1 cellular context compared by ENCODE assay signal in the genomic region with DNA sequence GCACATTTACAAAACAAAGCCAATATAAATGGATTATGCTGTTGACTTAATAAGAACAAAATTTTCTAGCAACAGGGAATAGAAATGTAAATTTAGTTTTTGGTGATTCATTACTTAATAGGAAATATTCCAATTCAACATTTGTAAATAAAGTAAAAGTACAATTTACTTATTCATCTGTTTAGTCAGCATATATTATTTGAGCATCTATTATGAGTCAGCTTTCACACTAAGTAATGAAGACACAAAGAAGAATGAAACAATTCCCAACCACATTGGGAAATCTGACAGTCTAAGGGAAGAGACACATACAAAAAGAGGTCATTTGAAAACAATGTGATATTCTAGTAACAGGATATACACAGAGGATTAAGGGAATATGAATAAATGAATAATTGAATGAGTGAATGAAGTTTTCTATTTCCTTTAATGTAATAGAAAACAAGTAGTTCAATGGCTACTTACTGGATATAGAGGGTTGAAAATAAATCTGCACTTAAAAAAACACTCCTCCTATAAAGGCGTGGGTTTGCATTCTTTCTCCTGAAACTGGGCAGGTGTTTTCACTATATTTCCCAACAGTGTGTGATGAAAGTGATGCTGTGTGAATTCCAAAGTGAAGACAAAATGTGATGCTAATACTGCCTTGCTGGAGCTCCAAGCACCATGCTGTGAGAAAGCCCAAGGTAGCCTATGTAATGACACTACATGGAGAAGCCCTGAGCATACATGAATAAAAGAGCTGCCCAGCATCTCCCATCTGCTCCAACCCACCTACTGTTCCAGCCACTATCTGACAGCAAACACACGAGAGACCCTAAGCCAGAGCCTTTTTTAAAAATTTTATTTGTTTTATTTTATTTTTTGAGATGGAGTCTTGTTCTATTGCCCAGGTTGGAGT.
TF ChIP-seq lines count a peak whose summit lies in the region.

No MANE protein-coding gene starts in this region.

TF ChIP-seq in HepG2, 621 proteins besides CTCF, POLR2A, EP300 and RAD21 (continued from another document):
- TF ChIP-seq, protein P1, sequence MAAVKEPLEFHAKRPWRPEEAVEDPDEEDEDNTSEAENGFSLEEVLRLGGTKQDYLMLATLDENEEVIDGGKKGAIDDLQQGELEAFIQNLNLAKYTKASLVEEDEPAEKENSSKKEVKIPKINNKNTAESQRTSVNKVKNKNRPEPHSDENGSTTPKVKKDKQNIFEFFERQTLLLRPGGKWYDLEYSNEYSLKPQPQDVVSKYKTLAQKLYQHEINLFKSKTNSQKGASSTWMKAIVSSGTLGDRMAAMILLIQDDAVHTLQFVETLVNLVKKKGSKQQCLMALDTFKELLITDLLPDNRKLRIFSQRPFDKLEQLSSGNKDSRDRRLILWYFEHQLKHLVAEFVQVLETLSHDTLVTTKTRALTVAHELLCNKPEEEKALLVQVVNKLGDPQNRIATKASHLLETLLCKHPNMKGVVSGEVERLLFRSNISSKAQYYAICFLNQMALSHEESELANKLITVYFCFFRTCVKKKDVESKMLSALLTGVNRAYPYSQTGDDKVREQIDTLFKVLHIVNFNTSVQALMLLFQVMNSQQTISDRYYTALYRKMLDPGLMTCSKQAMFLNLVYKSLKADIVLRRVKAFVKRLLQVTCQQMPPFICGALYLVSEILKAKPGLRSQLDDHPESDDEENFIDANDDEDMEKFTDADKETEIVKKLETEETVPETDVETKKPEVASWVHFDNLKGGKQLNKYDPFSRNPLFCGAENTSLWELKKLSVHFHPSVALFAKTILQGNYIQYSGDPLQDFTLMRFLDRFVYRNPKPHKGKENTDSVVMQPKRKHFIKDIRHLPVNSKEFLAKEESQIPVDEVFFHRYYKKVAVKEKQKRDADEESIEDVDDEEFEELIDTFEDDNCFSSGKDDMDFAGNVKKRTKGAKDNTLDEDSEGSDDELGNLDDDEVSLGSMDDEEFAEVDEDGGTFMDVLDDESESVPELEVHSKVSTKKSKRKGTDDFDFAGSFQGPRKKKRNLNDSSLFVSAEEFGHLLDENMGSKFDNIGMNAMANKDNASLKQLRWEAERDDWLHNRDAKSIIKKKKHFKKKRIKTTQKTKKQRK (IDR thresholded peaks at IDR 0.05; ENCODE audit: low read length), result no peak
- TF ChIP-seq, protein P2, sequence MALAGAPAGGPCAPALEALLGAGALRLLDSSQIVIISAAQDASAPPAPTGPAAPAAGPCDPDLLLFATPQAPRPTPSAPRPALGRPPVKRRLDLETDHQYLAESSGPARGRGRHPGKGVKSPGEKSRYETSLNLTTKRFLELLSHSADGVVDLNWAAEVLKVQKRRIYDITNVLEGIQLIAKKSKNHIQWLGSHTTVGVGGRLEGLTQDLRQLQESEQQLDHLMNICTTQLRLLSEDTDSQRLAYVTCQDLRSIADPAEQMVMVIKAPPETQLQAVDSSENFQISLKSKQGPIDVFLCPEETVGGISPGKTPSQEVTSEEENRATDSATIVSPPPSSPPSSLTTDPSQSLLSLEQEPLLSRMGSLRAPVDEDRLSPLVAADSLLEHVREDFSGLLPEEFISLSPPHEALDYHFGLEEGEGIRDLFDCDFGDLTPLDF (CRISPR knock-in tag; IDR thresholded peaks at IDR 0.05), result no peak
TF ChIP-seq in HepG2: peak in this region for 2.
